ENCODE assay signal across 8 cellular contexts in the genomic region with DNA sequence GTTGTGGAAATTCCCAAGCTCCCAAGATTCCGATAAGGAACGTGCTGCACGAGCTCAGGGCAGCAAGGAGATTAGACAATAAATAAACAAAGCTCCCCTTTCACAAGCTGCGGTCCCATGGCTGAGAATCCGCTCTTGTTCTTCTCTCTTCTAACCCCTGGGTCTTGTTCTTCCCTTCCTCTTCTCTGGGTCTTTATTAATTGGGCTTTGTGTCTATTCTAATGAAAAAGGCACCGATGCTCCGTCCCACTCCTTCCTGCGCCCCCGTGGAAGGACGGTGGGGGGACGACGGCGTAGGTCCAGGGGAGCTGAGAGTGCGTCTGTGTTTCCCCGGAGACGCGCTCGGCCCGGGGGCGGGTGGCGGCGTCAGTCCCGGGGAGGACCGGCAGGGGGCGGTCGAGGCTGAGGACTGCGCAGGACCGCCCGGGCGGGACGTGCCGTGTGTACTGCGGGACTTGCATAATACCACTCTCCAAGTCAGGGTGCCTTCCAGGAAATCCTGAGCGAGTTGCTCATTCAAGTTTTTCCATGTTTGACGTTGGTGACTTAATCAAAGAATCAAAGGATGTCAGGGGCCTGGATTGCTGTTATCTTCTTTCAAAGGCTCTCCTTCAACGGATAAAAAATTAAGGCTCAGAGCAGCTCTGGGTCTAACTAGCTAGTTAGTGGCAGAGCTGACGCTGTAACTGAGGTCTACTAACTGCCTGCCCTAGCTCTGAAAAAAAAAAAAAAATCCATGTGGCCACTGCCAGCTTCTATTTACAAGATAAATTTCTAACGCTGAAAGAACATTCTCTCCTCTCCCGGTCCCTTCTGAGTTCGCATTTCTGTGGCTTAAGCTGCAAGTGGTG.
A peak's percentile ranks its signal among the peaks of the same experiment; 100 is the strongest.
DNase-seq lines count a peak whose midpoint lies in the region; ATAC-seq and TF ChIP-seq lines count a peak whose summit lies in the region.

No MANE protein-coding gene starts in this region.

- intact Hi-C loops in adrenal gland (cut with DNase I) = loop anchor here (5.0 to 10.0 kb wide), 3 partner anchors 96 to 223 kb away; no protein-coding TSS in a partner anchor
- intact Hi-C loops in left ventricle myocardium superior (cut with micrococcal nuclease) = loop anchor here (5.0 to 10.0 kb wide), 3 partner anchors 93 to 296 kb away; no protein-coding TSS in a partner anchor

- TF ChIP-seq POLR2A in adrenal gland (IDR thresholded peaks at IDR 0.05) (no peak), upper lobe of left lung (IDR thresholded peaks at IDR 0.05) (no peak)

- peaks cover 34% of the 10 kb centered on the region for H3K4me1 Mint-ChIP-seq in progenitor cell of endocrine pancreas (ENCODE audit: low read depth)

- peak overlapping the region; percentile 42 for H3K4me3 ChIP-seq in Jurkat, Clone E6-1 (ENCODE audit: low read length)
- H3K4me3 ChIP-seq in adrenal gland (peak overlapping the region in 1 of 4 donors; percentile 49), upper lobe of left lung (peak overlapping the region in 3 of 4 donors; percentile 8 to 37 (median 30))

- H3K4me1 ChIP-seq in adrenal gland (replicated peaks in 1 of 2) = peaks cover 3 to 4% of the 10 kb centered on the region in 2 donors
- peaks cover 16 to 28% (median 22%) of the 10 kb centered on the region in 4 donors for H3K4me1 ChIP-seq in upper lobe of left lung

- H3K27ac Mint-ChIP-seq in progenitor cell of endocrine pancreas = peak overlapping the region; percentile 92

- ATAC-seq in GM21723 (IDR thresholded peaks at IDR 0.05; ENCODE audit: unreplicated experiment) = peak; percentile 98
- ATAC-seq in left ventricle myocardium superior = peak; percentile 99
- peak; percentile 99 to 100 for ATAC-seq in upper lobe of left lung (ENCODE audit: low FRiP score in 2 of 2)

- H3K9me3 Mint-ChIP-seq in progenitor cell of endocrine pancreas (ENCODE audit: low read depth) = peaks cover 7% of the 10 kb centered on the region

- H3K36me3 Mint-ChIP-seq in progenitor cell of endocrine pancreas (ENCODE audit: insufficient read depth) = peaks cover 6% of the 10 kb centered on the region

- TF ChIP-seq EP300 in upper lobe of left lung (IDR thresholded peaks at IDR 0.05) = peak in 2 of 4 donors; percentile 65 to 81

- peak; percentile 93 for DNase-seq in EH (ENCODE audit: low read depth)
- DNase-seq in Jurkat, Clone E6-1 (ENCODE audit: low read depth, low spot score) = peak; percentile 69
- peak; percentile 48 for DNase-seq in T follicular helper cell (ENCODE audit: low read depth)
- peak; percentile 91 to 95 (median 92) for DNase-seq in adrenal gland
- peak; percentile 92 for DNase-seq in left ventricle myocardium superior
- DNase-seq in progenitor cell of endocrine pancreas (ENCODE audit: low spot score, unreplicated experiment) = peak; percentile 93
- DNase-seq in upper lobe of left lung = peak; percentile 91 to 98

- no peaks in the 10 kb centered on the region for H3K27me3 ChIP-seq in adrenal gland
- no peaks in the 10 kb centered on the region for H3K27me3 ChIP-seq in upper lobe of left lung

- 1 to 3% (median 1%) methylated on average over 32 to 40 of the region's 40 CpGs for WGBS in adrenal gland, 4 donors
- WGBS in upper lobe of left lung, 2 donors = 3% methylated on average over 29 to 36 of the region's 40 CpGs

- H3K9me3 ChIP-seq in adrenal gland (replicated peaks in 1 of 3) (no peaks in the 10 kb centered on the region), upper lobe of left lung (no peaks in the 10 kb centered on the region)

- H3K27me3 Mint-ChIP-seq in progenitor cell of endocrine pancreas = peaks cover 18% of the 10 kb centered on the region

- peak; percentile 92 to 99 (median 98) for TF ChIP-seq CTCF in adrenal gland (IDR thresholded peaks at IDR 0.05)
- TF ChIP-seq CTCF in progenitor cell of endocrine pancreas (IDR thresholded peaks at IDR 0.05; ENCODE audit: unreplicated experiment) = peak; percentile 95
- TF ChIP-seq CTCF in upper lobe of left lung (IDR thresholded peaks at IDR 0.05) = peak; percentile 98 to 99 (median 98)

- H3K36me3 ChIP-seq in adrenal gland (replicated peaks in 1 of 2) (no peaks in the 10 kb centered on the region), upper lobe of left lung (no peaks in the 10 kb centered on the region)

- H3K27ac ChIP-seq in adrenal gland (peak overlapping the region in 4 of 5 donors; percentile 33 to 88 (median 75)), upper lobe of left lung (peak overlapping the region in 3 of 4 donors; percentile 31 to 70 (median 40))

- peak overlapping the region; percentile 81 for H3K4me3 Mint-ChIP-seq in progenitor cell of endocrine pancreas (ENCODE audit: low read depth)
